ENCODE assay signal across 32 cellular contexts in genomic region chr1:163439506-163439905, GRCh38.
"Had no signal": no experiment of that assay in that cellular context is flagged by ENCODE, and none has a peak within 500 bp of the region (broad histone marks: within the 10 kb centered on the region; RNA-seq: fewer than 3 reads in every experiment).

No MANE protein-coding gene starts in this region.

- H3K27ac Mint-ChIP-seq: activated CD4-positive, alpha-beta T cell treated with anti-CD3 and anti-CD28 coated beads, Interleukin-2, amount 10 ng/mL, durations not matched to agents 7 days and 5 days; activated CD8-positive, alpha-beta T cell treated with anti-CD3 and anti-CD28 coated beads for 36 hours; activated naive CD4-positive, alpha-beta T cell treated with anti-CD3 and anti-CD28 coated beads, Interleukin-2, amount 50 U/mL, for 24 hours; activated naive CD8-positive, alpha-beta T cell treated with anti-CD3 and anti-CD28 coated beads, Interleukin-2, amount 50 U/mL, for 24 hours; activated T-helper 2 cell treated with anti-CD3 and anti-CD28 coated beads, Interferon-gamma antibody, Interleukin-2, Interleukin-4, amounts not matched to agents 10 μg/mL and 5 μg/mL and 100 μg/mL, durations not matched to agents 14 hours and 24 hours and 36 hours; naive B cell; stimulated activated memory B cell treated with anti-CD40 and anti-IgM and Interleukin-4, amounts not matched to agents 10 μg/mL and 1 μg/mL and 100 μg/mL, for 72 hours; stimulated activated naive CD8-positive, alpha-beta T cell treated with anti-CD3 and anti-CD28 coated beads, Interleukin-15, amount 100 ng/mL, for 72 hours; T-helper 2 cell treated with Interferon-gamma antibody and Interleukin-4, amounts not matched to agents 5 μg/mL and 100 μg/mL, for 36 hours had no signal

- H3K4me3 ChIP-seq: gastrocnemius medialis, pancreas, prostate gland, smooth muscle cell, thyroid gland, upper lobe of left lung, vagina had no signal

- H3K36me3 ChIP-seq: gastrocnemius medialis, pancreas, prostate gland, thyroid gland, upper lobe of left lung, vagina, WERI-Rb-1 had no signal

- H3K4me3 Mint-ChIP-seq: activated CD4-positive, alpha-beta T cell treated with anti-CD3 and anti-CD28 coated beads, Interleukin-2, amount 10 ng/mL, durations not matched to agents 7 days and 5 days; activated CD8-positive, alpha-beta T cell treated with anti-CD3 and anti-CD28 coated beads for 36 hours; activated naive CD4-positive, alpha-beta T cell treated with anti-CD3 and anti-CD28 coated beads, Interleukin-2, amount 50 U/mL, for 24 hours; activated naive CD8-positive, alpha-beta T cell treated with anti-CD3 and anti-CD28 coated beads, Interleukin-2, amount 50 U/mL, for 24 hours; naive B cell; neural crest cell; stimulated activated memory B cell treated with anti-CD40 and anti-IgM and Interleukin-4, amounts not matched to agents 10 μg/mL and 1 μg/mL and 100 μg/mL, for 72 hours; stimulated activated naive CD8-positive, alpha-beta T cell treated with anti-CD3 and anti-CD28 coated beads, Interleukin-15, amount 100 ng/mL, for 72 hours; T-helper 2 cell treated with Interferon-gamma antibody and Interleukin-4, amounts not matched to agents 5 μg/mL and 100 μg/mL, for 36 hours had no signal

- H3K4me1 ChIP-seq: gastrocnemius medialis, pancreas, prostate gland, thyroid gland, upper lobe of left lung, vagina had no signal

- H3K36me3 Mint-ChIP-seq: activated naive CD4-positive, alpha-beta T cell treated with anti-CD3 and anti-CD28 coated beads, Interleukin-2, amount 50 U/mL, for 24 hours; naive B cell; stimulated activated memory B cell treated with anti-CD40 and anti-IgM and Interleukin-4, amounts not matched to agents 10 μg/mL and 1 μg/mL and 100 μg/mL, for 72 hours had no signal

- H3K4me2 ChIP-seq: smooth muscle cell had no signal

- H3K4me1 Mint-ChIP-seq: activated CD4-positive, alpha-beta T cell treated with anti-CD3 and anti-CD28 coated beads, Interleukin-2, amount 10 ng/mL, durations not matched to agents 7 days and 5 days; activated naive CD4-positive, alpha-beta T cell treated with anti-CD3 and anti-CD28 coated beads, Interleukin-2, amount 50 U/mL, for 24 hours; activated naive CD8-positive, alpha-beta T cell treated with anti-CD3 and anti-CD28 coated beads, Interleukin-2, amount 50 U/mL, for 24 hours; naive B cell; stimulated activated memory B cell treated with anti-CD40 and anti-IgM and Interleukin-4, amounts not matched to agents 10 μg/mL and 1 μg/mL and 100 μg/mL, for 72 hours; stimulated activated naive CD8-positive, alpha-beta T cell treated with anti-CD3 and anti-CD28 coated beads, Interleukin-15, amount 100 ng/mL, for 72 hours had no signal

- H3K27ac ChIP-seq: gastrocnemius medialis, pancreas, prostate gland, thyroid gland, upper lobe of left lung, vagina, WERI-Rb-1 had no signal

- FAIRE-seq: colon, islet of Langerhans, pancreas had no signal

- DNase-seq: activated CD4-positive, alpha-beta T cell treated with anti-CD3 and anti-CD28 coated beads, Interleukin-2, amount 10 ng/mL, durations not matched to agents 7 days and 5 days; activated CD4-positive, CD25-positive, alpha-beta regulatory T cell treated with anti-CD3 and anti-CD28 coated beads, Interleukin-2, amount 50 U/mL, for 72 hours; activated CD8-positive, alpha-beta T cell treated with anti-CD3 and anti-CD28 coated beads for 36 hours; activated naive CD8-positive, alpha-beta T cell treated with anti-CD3 and anti-CD28 coated beads, Interleukin-2, amount 50 U/mL, for 24 hours; activated T-cell treated with anti-CD3 and anti-CD28 coated beads, Interleukin-2, amount 50 U/mL, for 48 hours; amygdala; dermis blood vessel endothelial cell; effector memory CD4-positive, alpha-beta T cell; gastrocnemius medialis; glutamatergic neuron; naive B cell; nucleus accumbens; pancreas; stimulated activated CD4-positive, alpha-beta T cell treated with anti-CD3 and anti-CD28 coated beads, Interleukin-1b, Interleukin-23, amount 100 ng/mL, for 48 hours; stimulated activated CD4-positive, alpha-beta T cell treated with anti-CD3 and anti-CD28 coated beads, Interleukin-4, amount 100 ng/mL, for 4 hours; stimulated activated CD8-positive, alpha-beta memory T cell treated with anti-CD3 and anti-CD28 coated beads, Interleukin-4, amount 100 ng/mL, for 48 hours; stimulated activated naive CD8-positive, alpha-beta T cell treated with anti-CD3 and anti-CD28 coated beads, Interleukin-15, amount 100 ng/mL, for 72 hours; substantia nigra; T-helper 1 cell; thyroid gland; upper lobe of left lung; WERI-Rb-1 had no signal

- H3K27me3 ChIP-seq: gastrocnemius medialis, pancreas, thyroid gland, upper lobe of left lung, vagina had no signal

- H3K9me3 Mint-ChIP-seq: activated CD4-positive, alpha-beta T cell treated with anti-CD3 and anti-CD28 coated beads, Interleukin-2, amount 10 ng/mL, durations not matched to agents 7 days and 5 days; activated CD8-positive, alpha-beta T cell treated with anti-CD3 and anti-CD28 coated beads for 36 hours; activated naive CD4-positive, alpha-beta T cell treated with anti-CD3 and anti-CD28 coated beads, Interleukin-2, amount 50 U/mL, for 24 hours; activated naive CD8-positive, alpha-beta T cell treated with anti-CD3 and anti-CD28 coated beads, Interleukin-2, amount 50 U/mL, for 24 hours; activated T-helper 2 cell treated with anti-CD3 and anti-CD28 coated beads, Interferon-gamma antibody, Interleukin-2, Interleukin-4, amounts not matched to agents 10 μg/mL and 5 μg/mL and 100 μg/mL, durations not matched to agents 14 hours and 24 hours and 36 hours; naive B cell; neural crest cell; stimulated activated memory B cell treated with anti-CD40 and anti-IgM and Interleukin-4, amounts not matched to agents 10 μg/mL and 1 μg/mL and 100 μg/mL, for 72 hours; stimulated activated naive CD8-positive, alpha-beta T cell treated with anti-CD3 and anti-CD28 coated beads, Interleukin-15, amount 100 ng/mL, for 72 hours; T-helper 2 cell treated with Interferon-gamma antibody and Interleukin-4, amounts not matched to agents 5 μg/mL and 100 μg/mL, for 36 hours had no signal

- ATAC-seq: activated CD8-positive, alpha-beta T cell treated with anti-CD3 and anti-CD28 coated beads for 36 hours; activated naive CD8-positive, alpha-beta T cell treated with anti-CD3 and anti-CD28 coated beads, Interleukin-2, amount 50 U/mL, for 24 hours; gastrocnemius medialis; pancreas; stimulated activated memory B cell treated with anti-CD40 and anti-IgM and Interleukin-4, amounts not matched to agents 10 μg/mL and 1 μg/mL and 100 μg/mL, for 72 hours; stimulated activated naive CD8-positive, alpha-beta T cell treated with anti-CD3 and anti-CD28 coated beads, Interleukin-15, amount 100 ng/mL, for 72 hours had no signal
